In genomic region chr14:104979758-104980591, GRCh38 we compare ENCODE assay signal across 9 cellular contexts. TPM values are rescaled to one million over a fixed set of nuclear protein-coding genes. Genes with fewer than 3 reads are reported as not detected.
DNase-seq lines count a peak whose midpoint lies in the region; ATAC-seq and TF ChIP-seq lines count a peak whose summit lies in the region.
"Had no signal": no experiment of that assay in that cellular context is flagged by ENCODE, and none has a peak within 500 bp of the region (broad histone marks: within the 10 kb centered on the region; RNA-seq: fewer than 3 reads in every experiment).

No MANE protein-coding gene starts in this region.

- 0 out of 3 replicates have a peak overlapping the region, but pooled peaks have one; percentile 76 for H2BK15ac ChIP-seq in IMR-90 (ENCODE audit: low read depth, low read length)

- H3K4me1 ChIP-seq in IMR-90 (ENCODE audit: control insufficient read depth, insufficient read depth, low read length) (peaks cover 10% of the 10 kb centered on the region; the same call in 1 of the 2 replicates), stomach smooth muscle (ENCODE audit: control insufficient read depth, insufficient read depth, low read length) (peaks cover 50% of the 10 kb centered on the region)

- dilution Hi-C loops in IMR-90 (cut with HindIII; ENCODE audit: low sequenced_read_pairs, unreplicated experiment): no loop called here

- no peak overlapping the region for H3K9ac ChIP-seq in IMR-90 (ENCODE audit: low read depth, low read length)
- peak overlapping the region in 1 of 2 donors; percentile 61 for H3K9ac ChIP-seq in stomach smooth muscle (ENCODE audit: low read length in 2 of 2)

- TF ChIP-seq CTCF in IMR-90 (conservative IDR thresholded peaks at IDR 0.05; ENCODE audit: low read depth, low read length): no peak

- DNase-seq in IMR-90 (peak; percentile 38), astrocyte of the hippocampus (ENCODE audit: low read depth, low spot score) (peak; percentile 85), left kidney (ENCODE audit: low read depth, low spot score) (peak; percentile 80), DMS153 treated with DMSO at 0.1 percent for 48 hours (lab: John Stamatoyannopoulos, UW; ENCODE audit: unreplicated experiment) (no peak)
- DNase-seq: activated B cell treated with CpG ODN at 0.5 μM for 24 hours, NCI-H187 treated with DMSO at 0.1 percent for 48 hours had no signal

- H3K4me2 ChIP-seq in IMR-90 (ENCODE audit: low read depth, low read length): no peak overlapping the region

- no peak overlapping the region; the same call in 1 of the 2 replicates for H3K56ac ChIP-seq in IMR-90 (ENCODE audit: extremely low read depth, insufficient read depth, low read length)

- peak overlapping the region; percentile 66; the same call in 1 of the 2 replicates for H2AK5ac ChIP-seq in IMR-90 (ENCODE audit: low read depth, low read length)

- no peaks in the 10 kb centered on the region for H3K79me1 ChIP-seq in IMR-90 (ENCODE audit: low read depth in 1 of 2, low read length in 2 of 2)

- no peak for ATAC-seq in IMR-90 (ENCODE audit: low read depth)
- ATAC-seq in GM21526 (IDR thresholded peaks at IDR 0.05; ENCODE audit: low FRiP score, unreplicated experiment): no peak
- no peak for ATAC-seq in GM19351 (IDR thresholded peaks at IDR 0.05; ENCODE audit: unreplicated experiment)

- H3K27ac ChIP-seq in IMR-90 (ENCODE audit: insufficient read depth, low read length) (no peak overlapping the region), stomach smooth muscle (ENCODE audit: low read length) (peak overlapping the region; percentile 74)

- in situ Hi-C loops in IMR-90 (cut with MboI; ENCODE audit: low sequenced_read_pairs): no loop called here

- no peak overlapping the region for H4K8ac ChIP-seq in IMR-90 (ENCODE audit: low read depth in 2 of 2, low read length in 2 of 2)

- 67% methylated on average over 12 of the region's 19 CpGs; no CpG with 5 or more reads in 1 of the 2 experiments for WGBS in IMR-90 (ENCODE audit: extremely low coverage in 2 of 2, insufficient read length in 1 of 2), 2 experiments

- H4K91ac ChIP-seq in IMR-90 (ENCODE audit: insufficient read depth, low read depth, low read length): no peak overlapping the region

- POLR2A ChIA-PET in IMR-90 (lab: Charles Lee; ENCODE audit: unreplicated experiment): no interaction called here

- H3K27me3 ChIP-seq in IMR-90 (ENCODE audit: control insufficient read depth, insufficient read depth, low read length): no peaks in the 10 kb centered on the region
- H3K27me3 ChIP-seq in stomach smooth muscle (ENCODE audit: control insufficient read depth in 1 of 2, insufficient read depth in 2 of 2, low read length in 2 of 2): no peaks in the 10 kb centered on the region

- H3K23ac ChIP-seq in IMR-90 (ENCODE audit: low read depth, low read length): peak overlapping the region; percentile 31

- intact Hi-C loops in IMR-90 (cut with micrococcal nuclease): no loop called here

- H2BK20ac ChIP-seq in IMR-90 (ENCODE audit: low read depth, low read length): no peak overlapping the region

- 0 out of 2 replicates have a peak overlapping the region, but pooled peaks have one; percentile 31 for H2BK120ac ChIP-seq in IMR-90 (ENCODE audit: low read depth, low read length)

- no TSS peak for BruUV-seq in IMR-90 (replicated peaks; lab: Mats Ljungman, UMichigan)

- H3K14ac ChIP-seq in IMR-90 (replicated peaks; ENCODE audit: low read depth, low read length): peak overlapping the region; percentile 75; the same call in 1 of the 2 replicates

- H2BK5ac ChIP-seq in IMR-90 (ENCODE audit: low read depth, low read length, poor library complexity, severe bottlenecking): peak overlapping the region; percentile 36

- TF ChIP-seq POLR2A in IMR-90 (IDR thresholded peaks at IDR 0.05; ENCODE audit: low read depth, low read length): no peak

- H2AFZ ChIP-seq in IMR-90 (replicated peaks; ENCODE audit: low read length, poor library complexity): peak overlapping the region; percentile 50

- H4K20me1 ChIP-seq in IMR-90 (ENCODE audit: insufficient read depth, low read length): 0 out of 2 replicates have a peak, but pooled peaks cover 3% of the 10 kb centered on the region

- no peak overlapping the region for H4K5ac ChIP-seq in IMR-90 (ENCODE audit: low read depth, low read length)

- H3K4me3 ChIP-seq in IMR-90 (ENCODE audit: insufficient read depth, low read depth, low read length) (no peak overlapping the region), stomach smooth muscle (ENCODE audit: low read length in 2 of 2) (no peak overlapping the region)

- H3K9me3 ChIP-seq in IMR-90 (ENCODE audit: control insufficient read depth, insufficient read depth, low read length) (no peaks in the 10 kb centered on the region), stomach smooth muscle (ENCODE audit: control insufficient read depth in 2 of 2, low read length in 2 of 2) (no peaks in the 10 kb centered on the region)

- H3K36me3 ChIP-seq in IMR-90 (ENCODE audit: control insufficient read depth, insufficient read depth, low read length) (no peaks in the 10 kb centered on the region), stomach smooth muscle (ENCODE audit: control insufficient read depth in 2 of 2, insufficient read depth in 2 of 2, low read length in 2 of 2) (no peaks in the 10 kb centered on the region)

- H3K9me1 ChIP-seq in IMR-90 (ENCODE audit: insufficient read depth, low read length): 0 out of 2 replicates have a peak, but pooled peaks cover 3% of the 10 kb centered on the region

- CTCF ChIA-PET in IMR-90 (lab: Yijun Ruan, JAX): interaction anchor here (0.6 kb wide), 1 partner anchor 33 kb away, joined by 3 read pairs; no protein-coding TSS in a partner anchor

- no peak for TF ChIP-seq RAD21 in IMR-90 (IDR thresholded peaks at IDR 0.05; ENCODE audit: low read length)

- 0 out of 2 replicates have a peak overlapping the region, but pooled peaks have one; percentile 16 for H3K4ac ChIP-seq in IMR-90 (ENCODE audit: low read depth, low read length)

- H2AK9ac ChIP-seq in IMR-90 (replicated peaks; ENCODE audit: low read depth, low read length, poor library complexity): peak overlapping the region; percentile 26

- no peak overlapping the region for H3K18ac ChIP-seq in IMR-90 (ENCODE audit: low read depth, low read length)

TF ChIP-seq in IMR-90, 13 proteins besides CTCF, POLR2A, EP300 and RAD21:
- TF ChIP-seq FOS (IDR thresholded peaks at IDR 0.05; ENCODE audit: low read depth, low read length) (0 out of 2 replicates have a peak, but pooled peaks have one; percentile 30), MXI1 (IDR thresholded peaks at IDR 0.05; ENCODE audit: borderline replicate concordance, low read depth, low read length) (0 out of 2 replicates have a peak, but pooled peaks have one; percentile 23), MAZ (IDR thresholded peaks at IDR 0.05; ENCODE audit: borderline replicate concordance, low read depth, low read length) (no peak), ELK1 (IDR thresholded peaks at IDR 0.05; ENCODE audit: borderline replicate concordance, low read depth, low read length) (no peak), BHLHE40 (IDR thresholded peaks at IDR 0.05; ENCODE audit: low read depth, low read length) (0 out of 2 replicates have a peak, but pooled peaks have one; percentile 16)

RNA-seq across cellular contexts. Expression of gene AHNAK2, which starts 1.8 kb away (rescaled TPM):
- 6.7 and 7.9 TPM in 2 replicates for total RNA-seq in IMR-90 (2012; rRNA removed)
- polyA plus RNA-seq in IMR-90 (2012; rRNA removed): 2.5 and 2.6 TPM in 2 replicates
- polyA plus RNA-seq in IMR-90 (2012; cell fraction: cytosol; rRNA removed): 0.93 and 1.1 TPM in 2 replicates
- polyA plus RNA-seq in IMR-90 (2012; cell fraction: nucleus; rRNA removed; ENCODE audit: low replicate concordance): 4.5 and 7.9 TPM in 2 replicates
- total RNA-seq: activated B cell treated with CpG ODN at 0.5 μM for 24 hours had no signal

RNA-seq across cellular contexts. Expression of gene CLBA1, which starts 5.6 kb away (rescaled TPM):
- total RNA-seq in IMR-90 (2012; rRNA removed): 2.2 and 2.7 TPM in 2 replicates
- polyA plus RNA-seq in IMR-90 (2012; rRNA removed): 5.2 and 6.2 TPM in 2 replicates
- 3.5 and 4.0 TPM in 2 replicates for polyA plus RNA-seq in IMR-90 (2012; cell fraction: cytosol; rRNA removed)
- 10.8 and 12.0 TPM in 2 replicates for polyA plus RNA-seq in IMR-90 (2012; cell fraction: nucleus; rRNA removed; ENCODE audit: low replicate concordance)

RNA-seq across cellular contexts. Expression of gene CDCA4, which starts 40.9 kb away (rescaled TPM):
- total RNA-seq in IMR-90 (2012; rRNA removed): 17.7 and 19.7 TPM in 2 replicates
- polyA plus RNA-seq in IMR-90 (2012; rRNA removed): 18.6 and 21.4 TPM in 2 replicates
- polyA plus RNA-seq in IMR-90 (2012; cell fraction: cytosol; rRNA removed): 17.8 and 18.2 TPM in 2 replicates
- polyA plus RNA-seq in IMR-90 (2012; cell fraction: nucleus; rRNA removed; ENCODE audit: low replicate concordance): 9.9 and 13.1 TPM in 2 replicates

RNA-seq across cellular contexts. Expression of gene PLD4, which starts 55.3 kb away (rescaled TPM):
- total RNA-seq in IMR-90 (2012; rRNA removed): not detected in 2 replicates
- polyA plus RNA-seq in IMR-90 (2012; rRNA removed): 0.05 and 0.07 TPM in 2 replicates
- 0.04 TPM in 1 of 2 replicates, not detected in the other for polyA plus RNA-seq in IMR-90 (2012; cell fraction: cytosol; rRNA removed)
- polyA plus RNA-seq in IMR-90 (2012; cell fraction: nucleus; rRNA removed; ENCODE audit: low replicate concordance): 0.12 and 0.14 TPM in 2 replicates
